23 cellular contexts compared by ENCODE assay signal in the genomic region with DNA sequence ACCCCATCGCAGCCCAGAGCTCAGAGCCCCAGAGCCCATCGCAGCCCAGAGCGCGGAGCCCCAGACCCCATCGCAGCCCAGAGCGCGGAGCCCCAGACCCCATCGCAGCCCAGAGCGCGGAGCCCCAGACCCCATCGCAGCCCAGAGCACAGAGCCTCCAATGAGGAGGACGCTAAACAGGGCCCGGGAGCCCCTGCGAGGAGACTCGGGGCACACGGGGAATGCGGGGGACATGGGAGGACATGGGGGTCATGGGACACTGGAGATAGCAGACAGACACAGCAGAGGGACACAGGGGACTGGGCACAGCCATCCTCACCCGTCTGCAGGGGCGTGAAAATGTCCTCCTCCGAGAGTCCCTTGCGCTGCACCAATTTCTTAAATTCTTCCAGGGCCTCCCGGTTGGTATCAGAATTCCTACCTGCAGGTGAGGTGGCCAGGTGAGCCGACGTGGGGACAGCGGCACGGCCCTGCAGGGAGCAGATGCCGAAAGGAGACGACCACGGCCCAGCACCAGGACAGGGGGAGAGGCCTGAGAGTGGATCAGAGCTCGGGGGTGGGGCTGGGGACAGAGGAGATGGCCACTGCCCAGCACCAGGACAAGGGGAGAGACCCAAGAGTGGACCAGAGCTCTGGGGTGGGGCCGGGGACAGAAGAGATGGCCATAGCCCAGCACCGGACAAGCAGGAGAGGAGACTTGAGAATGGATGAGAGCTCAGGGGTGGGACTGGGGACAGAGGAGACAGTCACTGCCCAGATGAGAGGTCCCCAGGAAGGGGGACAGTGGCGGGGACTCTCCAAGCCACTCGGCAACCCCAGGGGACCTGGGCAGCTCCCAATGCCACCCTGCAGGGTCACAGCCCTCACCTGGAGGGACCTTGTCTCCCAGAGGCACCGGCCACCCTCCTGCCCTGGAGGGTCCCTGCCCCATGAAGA. TPM values are rescaled to one million over a fixed set of nuclear protein-coding genes. Genes with fewer than 3 reads are reported as not detected.
DNase-seq lines count a peak whose midpoint lies in the region; ATAC-seq and TF ChIP-seq lines count a peak whose summit lies in the region.
"Had no signal": no experiment of that assay in that cellular context is flagged by ENCODE, and none has a peak within 500 bp of the region (broad histone marks: within the 10 kb centered on the region; RNA-seq: fewer than 3 reads in every experiment).

No MANE protein-coding gene starts in this region.

- no peaks in the 10 kb centered on the region for H3K36me3 Mint-ChIP-seq in activated CD4-positive, alpha-beta memory T cell treated with anti-CD3 and anti-CD28 coated beads for 36 hours
- no peaks in the 10 kb centered on the region for H3K36me3 Mint-ChIP-seq in activated CD4-positive, alpha-beta memory T cell treated with anti-CD3 and anti-CD28 coated beads, Interleukin-2, amount 10 ng/mL, durations not matched to agents 7 days and 5 days (ENCODE audit: low read depth)
- H3K36me3 Mint-ChIP-seq: CD4-positive, CD25-positive, alpha-beta regulatory T cell had no signal

- POLR2A ChIA-PET in activated CD4-positive, alpha-beta memory T cell treated with anti-CD3 and anti-CD28 coated beads for 36 hours (lab: Charles Lee): no interaction called here
- POLR2A ChIA-PET in activated CD4-positive, alpha-beta memory T cell treated with anti-CD3 and anti-CD28 coated beads, Interleukin-2, amount 10 ng/mL, durations not matched to agents 7 days and 5 days (lab: Charles Lee): no interaction called here

- no peaks in the 10 kb centered on the region for H3K9me3 ChIP-seq in upper lobe of right lung
- H3K9me3 ChIP-seq: BE2C had no signal

- H3K4me3 Mint-ChIP-seq in activated CD4-positive, alpha-beta memory T cell treated with anti-CD3 and anti-CD28 coated beads for 36 hours: no peak overlapping the region
- H3K4me3 Mint-ChIP-seq in activated CD4-positive, alpha-beta memory T cell treated with anti-CD3 and anti-CD28 coated beads, Interleukin-2, amount 10 ng/mL, durations not matched to agents 7 days and 5 days: no peak overlapping the region
- H3K4me3 Mint-ChIP-seq: CD4-positive, CD25-positive, alpha-beta regulatory T cell; HFFc6 had no signal

- DNase-seq in activated CD4-positive, alpha-beta memory T cell treated with anti-CD3 and anti-CD28 coated beads for 36 hours: peak; percentile 6
- DNase-seq in activated CD4-positive, alpha-beta memory T cell treated with anti-CD3 and anti-CD28 coated beads, Interleukin-2, amount 10 ng/mL, durations not matched to agents 7 days and 5 days: no peak
- peak; percentile 49 for DNase-seq in islet precursor cell
- peak; percentile 68 for DNase-seq in posterior vena cava (ENCODE audit: low spot score)
- DNase-seq in upper lobe of right lung: peak; percentile 61
- DNase-seq in midbrain (lab: John Stamatoyannopoulos, UW): no peak
- DNase-seq in cerebellar nuclear complex (lab: John Stamatoyannopoulos, UW): no peak
- DNase-seq: BE2C; CD4-positive, CD25-positive, alpha-beta regulatory T cell; COR-L47; DMS 273 treated with DMSO at 0.1 percent for 48 hours; DND-41; HFFc6; KG1; MV-4-11; NCI-H1417; NCI-H187 treated with DMSO at 0.1 percent for 48 hours; NCI-H2227 treated with DMSO at 0.1 percent for 48 hours; NCI-H524; RPMI8226 had no signal

- TF ChIP-seq CTCF in upper lobe of right lung (IDR thresholded peaks at IDR 0.05): no peak

- no peak overlapping the region for H3K4me3 ChIP-seq in upper lobe of right lung

- H3K4me1 ChIP-seq in upper lobe of right lung: no peaks in the 10 kb centered on the region
- H3K4me1 ChIP-seq: BE2C had no signal

- no peaks in the 10 kb centered on the region for H3K36me3 ChIP-seq in upper lobe of right lung
- H3K36me3 ChIP-seq: BE2C had no signal

- H3K4me1 Mint-ChIP-seq in activated CD4-positive, alpha-beta memory T cell treated with anti-CD3 and anti-CD28 coated beads for 36 hours (ENCODE audit: low read depth): no peaks in the 10 kb centered on the region
- no peaks in the 10 kb centered on the region for H3K4me1 Mint-ChIP-seq in activated CD4-positive, alpha-beta memory T cell treated with anti-CD3 and anti-CD28 coated beads, Interleukin-2, amount 10 ng/mL, durations not matched to agents 7 days and 5 days
- H3K4me1 Mint-ChIP-seq: CD4-positive, CD25-positive, alpha-beta regulatory T cell had no signal

- CTCF ChIA-PET in activated CD4-positive, alpha-beta memory T cell treated with anti-CD3 and anti-CD28 coated beads for 36 hours (lab: Charles Lee): interaction anchor here (2.0 kb wide), 1 partner anchor 20 kb away, joined by 7 read pairs; no protein-coding TSS in a partner anchor
- CTCF ChIA-PET in activated CD4-positive, alpha-beta memory T cell treated with anti-CD3 and anti-CD28 coated beads, Interleukin-2, amount 10 ng/mL, durations not matched to agents 7 days and 5 days (lab: Charles Lee): no interaction called here

- intact Hi-C loops in activated CD4-positive, alpha-beta memory T cell treated with anti-CD3 and anti-CD28 coated beads for 36 hours (cut with micrococcal nuclease): no loop called here
- intact Hi-C loops in posterior vena cava (cut with DNase I): loop anchor here in 1 of 2 donors (5.0 kb wide), 1 partner anchor 1884 kb away; no protein-coding TSS in a partner anchor
- intact Hi-C loops in upper lobe of right lung (cut with DNase I): no loop called here

- no peaks in the 10 kb centered on the region for H3K9me3 Mint-ChIP-seq in activated CD4-positive, alpha-beta memory T cell treated with anti-CD3 and anti-CD28 coated beads for 36 hours
- H3K9me3 Mint-ChIP-seq in activated CD4-positive, alpha-beta memory T cell treated with anti-CD3 and anti-CD28 coated beads, Interleukin-2, amount 10 ng/mL, durations not matched to agents 7 days and 5 days: no peaks in the 10 kb centered on the region
- H3K9me3 Mint-ChIP-seq: CD4-positive, CD25-positive, alpha-beta regulatory T cell; HFFc6 had no signal

- ATAC-seq in upper lobe of right lung: no peak

- no peak overlapping the region for H3K27ac ChIP-seq in upper lobe of right lung

- peaks cover 6% of the 10 kb centered on the region for H3K27me3 ChIP-seq in upper lobe of right lung
- H3K27me3 ChIP-seq: BE2C had no signal

- H3K27me3 Mint-ChIP-seq in activated CD4-positive, alpha-beta memory T cell treated with anti-CD3 and anti-CD28 coated beads for 36 hours: peaks cover 11% of the 10 kb centered on the region
- peaks cover 4% of the 10 kb centered on the region for H3K27me3 Mint-ChIP-seq in activated CD4-positive, alpha-beta memory T cell treated with anti-CD3 and anti-CD28 coated beads, Interleukin-2, amount 10 ng/mL, durations not matched to agents 7 days and 5 days

- no peak overlapping the region for H3K27ac Mint-ChIP-seq in activated CD4-positive, alpha-beta memory T cell treated with anti-CD3 and anti-CD28 coated beads for 36 hours
- no peak overlapping the region for H3K27ac Mint-ChIP-seq in activated CD4-positive, alpha-beta memory T cell treated with anti-CD3 and anti-CD28 coated beads, Interleukin-2, amount 10 ng/mL, durations not matched to agents 7 days and 5 days
- H3K27ac Mint-ChIP-seq: CD4-positive, CD25-positive, alpha-beta regulatory T cell; HFFc6 had no signal

RNA-seq across cellular contexts. Expression of a gene that starts 2.8 kb away (rescaled TPM):
- not detected for total RNA-seq in activated CD4-positive, alpha-beta memory T cell treated with anti-CD3 and anti-CD28 coated beads for 36 hours
- total RNA-seq in activated CD4-positive, alpha-beta memory T cell treated with anti-CD3 and anti-CD28 coated beads, Interleukin-2, amount 10 ng/mL, durations not matched to agents 7 days and 5 days: not detected
- total RNA-seq in posterior vena cava: not detected
- total RNA-seq in upper lobe of right lung: not detected
- total RNA-seq: A172; CD4-positive, CD25-positive, alpha-beta regulatory T cell; G401; H4; HFFc6 had no signal

RNA-seq across cellular contexts. Expression of a gene that starts 42.5 kb away (rescaled TPM):
- total RNA-seq in activated CD4-positive, alpha-beta memory T cell treated with anti-CD3 and anti-CD28 coated beads for 36 hours: 1 to 10 TPM; 3.2 to 3.6 TPM
- total RNA-seq in activated CD4-positive, alpha-beta memory T cell treated with anti-CD3 and anti-CD28 coated beads, Interleukin-2, amount 10 ng/mL, durations not matched to agents 7 days and 5 days: 1 to 10 TPM; 2.5 to 3.9 TPM
- total RNA-seq in posterior vena cava (10 to 100 TPM; 14.2 to 19.9 TPM), upper lobe of right lung (27.4 TPM)
- total RNA-seq: G401, H4 had no signal

Comparison
In these comparisons a context has a peak if more than half of its experiments do, and no peak if none do; other contexts are left out.
1. DNase-seq: peak in activated CD4-positive, alpha-beta memory T cell treated with anti-CD3 and anti-CD28 coated beads for 36 hours (single experiment), islet precursor cell (single experiment), posterior vena cava (single experiment) and upper lobe of right lung (single experiment); none in activated CD4-positive, alpha-beta memory T cell treated with anti-CD3 and anti-CD28 coated beads, Interleukin-2, amount 10 ng/mL, durations not matched to agents 7 days and 5 days (single experiment), midbrain (single experiment) and cerebellar nuclear complex (0 of 2).